In genomic region chr3:43248194-43248593, GRCh38 we compare ENCODE assay signal across 22 cellular contexts. TPM values are rescaled to one million over a fixed set of nuclear protein-coding genes. Genes with fewer than 3 reads are reported as not detected.
A peak's percentile ranks its signal among the peaks of the same experiment; 100 is the strongest.
DNase-seq lines count a peak whose midpoint lies in the region; ATAC-seq lines count a peak whose summit lies in the region.
"Had no signal": no experiment of that assay in that cellular context is flagged by ENCODE, and none has a peak within 500 bp of the region (broad histone marks: within the 10 kb centered on the region; RNA-seq: fewer than 3 reads in every experiment).

No MANE protein-coding gene starts in this region.

- no peaks in the 10 kb centered on the region for H3K79me2 ChIP-seq in GM23248 (ENCODE audit: insufficient read depth)

- no peaks in the 10 kb centered on the region for H3K4me1 ChIP-seq in GM23248 (ENCODE audit: insufficient read depth)
- H3K4me1 ChIP-seq: thyroid gland had no signal

- DNase-seq in Ammon's horn (ENCODE audit: low spot score) (peak; percentile 34), GM23248 (peak; percentile 21), dermis blood vessel endothelial cell (peak; percentile 49), myocyte (ENCODE audit: low read depth) (peak; percentile 19), hepatic stellate cell (ENCODE audit: low spot score) (no peak), GOT3 (lab: John Stamatoyannopoulos, UW) (no peak), NCI-H1417 treated with DMSO at 0.1 percent for 48 hours (lab: John Stamatoyannopoulos, UW) (no peak)
- DNase-seq: activated CD4-positive, alpha-beta T cell treated with anti-CD3 and anti-CD28 coated beads for 4 hours; activated naive CD4-positive, alpha-beta T cell treated with anti-CD3 and anti-CD28 coated beads, Interleukin-2, amount 10 ng/mL, durations not matched to agents 7 days and 5 days; activated T-cell treated with anti-CD3 and anti-CD28 coated beads, Interleukin-2, amount 50 U/mL, for 72 hours; IMR-90; mammary epithelial cell; naive thymus-derived CD4-positive, alpha-beta T cell; NCI-H1436 treated with DMSO at 0.1 percent for 48 hours; NCI-H2171; NCI-H774; OCI-M1; SHP77 treated with DMSO at 0.1 percent for 48 hours; sigmoid colon; thyroid gland had no signal

- H4K20me1 ChIP-seq in GM23248 (ENCODE audit: insufficient read depth), result no peaks in the 10 kb centered on the region

- H3K4me2 ChIP-seq in GM23248 (ENCODE audit: unreplicated experiment), result no peak overlapping the region

- H3K27me3 ChIP-seq in GM23248 (replicated peaks; ENCODE audit: insufficient read depth), result peaks cover 20% of the 10 kb centered on the region; the same call in 1 of the 2 replicates
- H3K27me3 ChIP-seq: sigmoid colon, thyroid gland had no signal

- WGBS in GM23248 (ENCODE audit: low coverage in 1 of 2, low lambda C conversion rate in 2 of 2, missing lambda C conversion rate in 2 of 2), 2 experiments, result 3 to 6% methylated on average over 2 of the region's 2 CpGs

- H2AFZ ChIP-seq in GM23248, result no peak overlapping the region

- ATAC-seq in GM19328 (IDR thresholded peaks at IDR 0.05; ENCODE audit: unreplicated experiment), result no peak
- ATAC-seq: activated T-cell treated with anti-CD3 and anti-CD28 coated beads, Interleukin-2, amount 50 U/mL, for 72 hours; naive thymus-derived CD4-positive, alpha-beta T cell; stimulated activated memory B cell treated with anti-CD40 and anti-IgM and Interleukin-4, amounts not matched to agents 10 μg/mL and 1 μg/mL and 100 μg/mL, for 72 hours had no signal

- H3F3A ChIP-seq in GM23248 (ENCODE audit: insufficient read depth), result no peaks in the 10 kb centered on the region

- H3K9me3 ChIP-seq in GM23248 (ENCODE audit: low read depth), result no peaks in the 10 kb centered on the region
- H3K9me3 ChIP-seq: sigmoid colon, thyroid gland had no signal

- in situ Hi-C loops in GM23248 (cut with MboI), result no loop called here

- no peak overlapping the region for H3K9ac ChIP-seq in GM23248

- no peak overlapping the region for H3K4me3 ChIP-seq in GM23248
- H3K4me3 ChIP-seq: sigmoid colon, thyroid gland had no signal

- no peaks in the 10 kb centered on the region for H3K36me3 ChIP-seq in GM23248 (ENCODE audit: low read depth)
- H3K36me3 ChIP-seq: sigmoid colon, thyroid gland had no signal

- no peaks in the 10 kb centered on the region for H3K9me2 ChIP-seq in GM23248 (ENCODE audit: insufficient read depth)

- H3K27ac ChIP-seq in GM23248, result no peak overlapping the region
- H3K27ac ChIP-seq: sigmoid colon had no signal

RNA-seq across cellular contexts. Expression of gene SNRK, which starts 38.1 kb away (rescaled TPM):
- 11.6 and 15.0 TPM in 2 replicates for total RNA-seq in GM23248 (2014; rRNA removed; shearing (Covaris generic))
- polyA plus RNA-seq in GM23248 (2016; fragmentation: Nextera tagmentation; extraction: Ambion mirVana), result 5.0 and 6.4 TPM in 2 replicates
- total RNA-seq in dermis blood vessel endothelial cell (185 and 192 TPM in 2 replicates), myocyte (18.8 and 21.2 TPM in 2 replicates)
- polyA plus RNA-seq in myocyte (2012), result 5.2 TPM

Comparison
In these comparisons a context has a peak if more than half of its experiments do, and no peak if none do; other contexts are left out.
1. DNase-seq: peak in Ammon's horn (single experiment), GM23248 (single experiment), dermis blood vessel endothelial cell (single experiment) and myocyte (single experiment); none in hepatic stellate cell (single experiment), GOT3 (single experiment) and NCI-H1417 treated with DMSO at 0.1 percent for 48 hours (single experiment).